Comparison of ENCODE assay signal across 22 cellular contexts in genomic region chr17:27451906-27452305, GRCh38. TPM values are rescaled to one million over a fixed set of nuclear protein-coding genes. Genes with fewer than 3 reads are reported as not detected.
DNase-seq lines count a peak whose midpoint lies in the region; ATAC-seq, FAIRE-seq and TF ChIP-seq lines count a peak whose summit lies in the region.
"Had no signal": no experiment of that assay in that cellular context is flagged by ENCODE, and none has a peak within 500 bp of the region (broad histone marks: within the 10 kb centered on the region; RNA-seq: fewer than 3 reads in every experiment).

No MANE protein-coding gene starts in this region.

- WGBS in K562 (ENCODE audit: insufficient coverage, low coverage, missing lambda C conversion rate): 97% methylated on average over 3 of the region's 3 CpGs

- TF ChIP-seq EP300 in K562 (IDR thresholded peaks at IDR 0.05; ENCODE audit: low read length): no peak

- H3K27me3 ChIP-seq in K562 (ENCODE audit: control insufficient read depth in 2 of 2, insufficient read depth in 2 of 2, low read length in 2 of 2): no peaks in the 10 kb centered on the region

- TF ChIP-seq RAD21 in K562 (CRISPR knock-in tag; conservative IDR thresholded peaks at IDR 0.05 in 1 of 2, IDR thresholded peaks at IDR 0.05 in 1 of 2): no peak

- TF ChIP-seq POLR2A in K562 (conservative IDR thresholded peaks at IDR 0.05): no peak

- DNase-seq in K562 (ENCODE audit: extremely low read depth in 1 of 4, low spot score in 3 of 4) (no peak), neural crest cell (ENCODE audit: low read depth, low spot score) (no peak), globus pallidus (ENCODE audit: low spot score) (no peak), NCI-H1417 (lab: John Stamatoyannopoulos, UW) (no peak)
- DNase-seq: AML-193; Caco-2; Calu3; CD4-positive, alpha-beta T cell; CD8-positive, alpha-beta T cell; DMS79 treated with DMSO at 0.1 percent for 48 hours; GF-D8 had no signal

- H3K27ac Mint-ChIP-seq in neural crest cell (ENCODE audit: unreplicated experiment): peak overlapping the region; percentile 13
- H3K27ac Mint-ChIP-seq: B cell; CD4-positive, alpha-beta T cell; CD8-positive, alpha-beta T cell had no signal

- no peaks in the 10 kb centered on the region for H3K9me3 Mint-ChIP-seq in neural crest cell
- H3K9me3 Mint-ChIP-seq: CD4-positive, alpha-beta T cell; CD8-positive, alpha-beta T cell had no signal

- H3K4me1 ChIP-seq in HEK293 (ENCODE audit: control insufficient read depth, insufficient read depth, low read length) (peaks cover 4% of the 10 kb centered on the region), K562 (replicated peaks in 1 of 2; ENCODE audit: control insufficient read depth in 2 of 2, insufficient read depth in 2 of 2, low read length in 2 of 2) (peaks cover 36 to 44% of the 10 kb centered on the region in 2 experiments; a peak in 4 of 5 replicates)

- H3K9ac ChIP-seq in K562 (ENCODE audit: insufficient read depth in 1 of 2, low read depth in 2 of 2, low read length in 2 of 2): no peak overlapping the region
- H3K9ac ChIP-seq: BLaER1 treated with 17β-estradiol and CSF1 and Interleukin-3, amounts not matched to agents 10 nM and 100 nM had no signal

- ATAC-seq in K562 (no peak), HG03095 (IDR thresholded peaks at IDR 0.05; ENCODE audit: unreplicated experiment) (no peak)
- ATAC-seq: A549; CD8-positive, alpha-beta T cell had no signal

- FAIRE-seq in K562 (lab: Jason Lieb, UNC): no peak
- FAIRE-seq: A549, D721Med, G401.6, GM12891, GM19239 had no signal

- no peak overlapping the region for H2AFZ ChIP-seq in K562 (ENCODE audit: low read depth, low read length)

- H3K79me2 ChIP-seq in K562 (ENCODE audit: control insufficient read depth, insufficient read depth, low read length): peaks cover 4% of the 10 kb centered on the region

- CTCF ChIA-PET in HEK293 (lab: Yijun Ruan, JAX): interaction anchor here (0.6 to 1.7 kb wide), 3 partner anchors 20 to 150 kb away, joined by 4 to 8 read pairs (median 7); no protein-coding TSS in a partner anchor
- CTCF ChIA-PET in K562 (lab: Yijun Ruan, JAX; ENCODE audit: low intra/inter-chr PET ratio): no interaction called here

- H4K20me1 ChIP-seq in K562 (replicated peaks; ENCODE audit: control insufficient read depth, insufficient read depth, low read length): no peaks in the 10 kb centered on the region

- intact Hi-C loops in K562 (cut with micrococcal nuclease): loop anchor here (10.0 kb wide), 1 partner anchor 207 kb away; no protein-coding TSS in a partner anchor

- no peak overlapping the region for H3K4me3 Mint-ChIP-seq in neural crest cell
- H3K4me3 Mint-ChIP-seq: B cell; CD4-positive, alpha-beta T cell; CD8-positive, alpha-beta T cell had no signal

- H3K9me1 ChIP-seq in K562 (ENCODE audit: control insufficient read depth, insufficient read depth, low read length): no peaks in the 10 kb centered on the region

- in situ Hi-C loops in K562 (cut with MboI): no loop called here

- no peaks in the 10 kb centered on the region for H3K9me3 ChIP-seq in HEK293 (ENCODE audit: control insufficient read depth, insufficient read depth, low read depth, low read length)
- no peaks in the 10 kb centered on the region for H3K9me3 ChIP-seq in K562 (replicated peaks; ENCODE audit: control insufficient read depth, insufficient read depth, low read depth, low read length)
- H3K9me3 ChIP-seq: A549; BLaER1 treated with 17β-estradiol and CSF1 and Interleukin-3, amounts not matched to agents 10 nM and 100 nM; Caco-2 had no signal

- no peaks in the 10 kb centered on the region for H3K36me3 Mint-ChIP-seq in neural crest cell (ENCODE audit: low read depth)
- H3K36me3 Mint-ChIP-seq: CD8-positive, alpha-beta T cell had no signal

- no peak overlapping the region for H3K4me2 ChIP-seq in K562 (ENCODE audit: insufficient read depth, low read length)
- H3K4me2 ChIP-seq: A549; BLaER1 treated with 17β-estradiol and CSF1 and Interleukin-3, amounts not matched to agents 10 nM and 100 nM had no signal

- H3K4me3 ChIP-seq in HEK293 (ENCODE audit: low read depth, low read length): no peak overlapping the region
- H3K4me3 ChIP-seq in K562: no peak overlapping the region
- H3K4me3 ChIP-seq: A549; BLaER1 treated with 17β-estradiol and CSF1 and Interleukin-3, amounts not matched to agents 10 nM and 100 nM had no signal

- POLR2A ChIA-PET in HEK293 (lab: Yijun Ruan, JAX) (no interaction called here), K562 (lab: Yijun Ruan, JAX) (interaction anchor here (0.7 to 0.8 kb wide), 3 partner anchors 15 to 139 kb away, joined by 3 to 4 read pairs (median 3); no protein-coding TSS in a partner anchor)

- H3K27me3 Mint-ChIP-seq in neural crest cell (ENCODE audit: low read depth): peaks cover 13% of the 10 kb centered on the region
- H3K27me3 Mint-ChIP-seq: B cell; CD4-positive, alpha-beta T cell had no signal

- H3K36me3 ChIP-seq in HEK293 (ENCODE audit: control insufficient read depth in 2 of 2, insufficient read depth in 1 of 2, low read length in 2 of 2) (no peaks in the 10 kb centered on the region), K562 (ENCODE audit: control insufficient read depth, insufficient read depth, low read length) (no peaks in the 10 kb centered on the region)
- H3K36me3 ChIP-seq: BLaER1 treated with 17β-estradiol and CSF1 and Interleukin-3, amounts not matched to agents 10 nM and 100 nM had no signal

- no TSS peak for BruUV-seq in K562 (replicated peaks; lab: Mats Ljungman, UMichigan)

- TF ChIP-seq CTCF in HEK293 (tag by site-specific recombination; IDR thresholded peaks at IDR 0.05) (no peak), K562 (IDR thresholded peaks at IDR 0.05 in 2 of 3, conservative IDR thresholded peaks at IDR 0.05 in 1 of 3; ENCODE audit: insufficient read depth in 2 of 3, low read depth in 1 of 3, low read length in 3 of 3) (no peak), neural crest cell (conservative IDR thresholded peaks at IDR 0.05) (no peak)

- no peak overlapping the region for H3K27ac ChIP-seq in HEK293 (ENCODE audit: extremely low read depth, low read depth, low read length)
- H3K27ac ChIP-seq in K562 (ENCODE audit: extremely low read depth, low read depth, low read length): no peak overlapping the region
- H3K27ac ChIP-seq: 22Rv1; A549; BLaER1 treated with 17β-estradiol and CSF1 and Interleukin-3, amounts not matched to agents 10 nM and 100 nM; C4-2B had no signal

- H3K4me1 Mint-ChIP-seq in neural crest cell: peaks cover 4% of the 10 kb centered on the region

TF ChIP-seq in HEK293, 187 proteins besides CTCF, POLR2A, EP300 and RAD21:
- peak; percentile 97 for TF ChIP-seq ZNF623 (tag by site-specific recombination; IDR thresholded peaks at IDR 0.05)
- no peak for TF ChIP-seq ZBTB1 (tag by site-specific recombination; IDR thresholded peaks at IDR 0.05)
- TF ChIP-seq ZBTB17 (tag by site-specific recombination; IDR thresholded peaks at IDR 0.05): no peak

TF ChIP-seq in K562, 482 proteins besides CTCF, POLR2A, EP300 and RAD21 (continues in another document):
- TF ChIP-seq E2F4 (CRISPR knock-in tag; IDR thresholded peaks at IDR 0.05; ENCODE audit: low read depth): no peak
- no peak for TF ChIP-seq ZBTB7A (IDR thresholded peaks at IDR 0.05; ENCODE audit: borderline replicate concordance, control insufficient read depth, low read depth, low read length)
- no peak for TF ChIP-seq CHAMP1 (IDR thresholded peaks at IDR 0.05)
- no peak for TF ChIP-seq HDAC1 (IDR thresholded peaks at IDR 0.05)
- no peak for TF ChIP-seq HNRNPK (IDR thresholded peaks at IDR 0.05; ENCODE audit: low read depth, low read length, poor library complexity, severe bottlenecking)

RNA-seq across cellular contexts. Expression of gene KSR1, which starts 4.3 kb away (rescaled TPM):
- total RNA-seq in K562 (2011; cell fraction: chromatin; rRNA removed; ENCODE audit: low replicate concordance): 221 and 371 TPM in 2 replicates
- total RNA-seq in K562 (2011; cell fraction: nucleolus; rRNA removed): 168 and 203 TPM in 2 replicates
- 226 and 236 TPM in 2 replicates for total RNA-seq in K562 (2011; cell fraction: nucleoplasm; rRNA removed)
- total RNA-seq in K562 (2014; rRNA removed): 17.8 and 18.2 TPM in 2 replicates
- total RNA-seq in K562 (2014; rRNA removed; fragmentation: Illumina TruSeq; extraction: Trizol): 14.7 and 18.4 TPM in 2 replicates
- 9.6 and 10.9 TPM in 2 replicates for total RNA-seq in K562 (2015; rRNA removed; fragmentation: Illumina TruSeq; extraction: Trizol)
- 48.0 and 51.7 TPM in 2 replicates for total RNA-seq in K562 (2021)
- polyA plus RNA-seq in K562 (2011; rRNA removed): 16.4 and 20.2 TPM in 2 replicates
- 9.1 and 16.1 TPM in 2 replicates for polyA plus RNA-seq in K562 (2011; cell fraction: cytosol; rRNA removed)
- 52.3 and 120 TPM in 2 replicates for polyA plus RNA-seq in K562 (2011; cell fraction: nucleus; rRNA removed)
- polyA plus RNA-seq in K562 (2012): 27.7 and 56.2 TPM in 2 replicates
- 36.9 and 38.0 TPM in 2 replicates for polyA plus RNA-seq in K562 (2014; fragmentation: Illumina TruSeq; extraction: Trizol)
- polyA plus RNA-seq in K562 (2014; fragmentation: Nextera tagmentation; extraction: Ambion mirVana): 1 to 10 TPM; 1.4 TPM
- polyA plus RNA-seq in K562 (2014; rRNA removed): 29.4 and 33.6 TPM in 2 replicates
- 19.1 and 30.3 TPM in 2 replicates for polyA minus RNA-seq in K562 (2011; rRNA and poly(A)+ RNA removed)
- polyA minus RNA-seq in K562 (2011; cell fraction: cytosol; rRNA and poly(A)+ RNA removed): 12.2 and 19.3 TPM in 2 replicates
- polyA minus RNA-seq in K562 (2011; cell fraction: nucleus; rRNA and poly(A)+ RNA removed): 31.8 and 39.9 TPM in 2 replicates
- total RNA-seq in neural crest cell: 27.8 and 28.0 TPM in 2 replicates
